In genomic region chr15:69421498-69421897, GRCh38 we compare ENCODE assay signal across 21 cellular contexts. TPM values are rescaled to one million over a fixed set of nuclear protein-coding genes. Genes with fewer than 3 reads are reported as not detected.
"Had no signal": no experiment of that assay in that cellular context is flagged by ENCODE, and none has a peak within 500 bp of the region (broad histone marks: within the 10 kb centered on the region; RNA-seq: fewer than 3 reads in every experiment).

No MANE protein-coding gene starts in this region.

- DNase-seq: activated CD4-positive, alpha-beta T cell treated with anti-CD3 and anti-CD28 coated beads for 48 hours; activated CD8-positive, alpha-beta T cell treated with anti-CD3 and anti-CD28 coated beads for 36 hours; activated effector memory CD4-positive, alpha-beta T cell treated with anti-CD3 and anti-CD28 coated beads, Interleukin-2, amount 50 U/mL, for 16 hours; activated T-cell treated with anti-CD3 and anti-CD28 coated beads, Interleukin-2, amount 50 U/mL, for 48 hours; adrenal gland; effector memory CD4-positive, alpha-beta T cell; islet precursor cell; mucosa of descending colon; naive thymus-derived CD8-positive, alpha-beta T cell; stimulated activated CD4-positive, alpha-beta T cell treated with anti-CD3 and anti-CD28 coated beads, Interleukin-4, amount 100 ng/mL, for 4 hours; stimulated activated CD8-positive, alpha-beta memory T cell treated with anti-CD3 and anti-CD28 coated beads, Interleukin-4, amount 100 ng/mL, for 48 hours; stimulated activated naive CD4-positive, alpha-beta T cell treated with Interleukin-2 at 50 U/mL for 16 hours; substantia nigra had no signal

- H3K27me3 ChIP-seq: adrenal gland, gastroesophageal sphincter, neutrophil, tibial nerve, vagina had no signal

- H3K4me3 ChIP-seq: adrenal gland, gastroesophageal sphincter, mucosa of descending colon, skin epidermis, tibial nerve, vagina had no signal

- H3K27ac ChIP-seq: adrenal gland, gastroesophageal sphincter, neutrophil, vagina had no signal

- ATAC-seq: activated CD8-positive, alpha-beta T cell treated with anti-CD3 and anti-CD28 coated beads for 36 hours; gastroesophageal sphincter; left lobe of liver; mucosa of descending colon; naive thymus-derived CD8-positive, alpha-beta T cell; WTC11 had no signal

- H3K36me3 ChIP-seq: adrenal gland, gastroesophageal sphincter, vagina had no signal

- H3K9me3 ChIP-seq: adrenal gland, gastroesophageal sphincter, mucosa of descending colon, neutrophil, tibial nerve, vagina had no signal

- FAIRE-seq: TTC549 had no signal

- H3K4me1 ChIP-seq: adrenal gland, gastroesophageal sphincter, vagina had no signal

RNA-seq across cellular contexts. Expression of gene KIF23, which starts 7.3 kb away (rescaled TPM):
- total RNA-seq: naive thymus-derived CD8-positive, alpha-beta T cell had no signal
- polyA plus RNA-seq: naive thymus-derived CD8-positive, alpha-beta T cell had no signal
